Comparison of ENCODE assay signal across 9 cellular contexts in genomic region chr1:85047144-85047471, GRCh38. TPM values are rescaled to one million over a fixed set of nuclear protein-coding genes. Genes with fewer than 3 reads are reported as not detected.
DNase-seq lines count a peak whose midpoint lies in the region; ATAC-seq lines count a peak whose summit lies in the region.
"Had no signal": no experiment of that assay in that cellular context is flagged by ENCODE, and none has a peak within 500 bp of the region (broad histone marks: within the 10 kb centered on the region; RNA-seq: fewer than 3 reads in every experiment).

No MANE protein-coding gene starts in this region.

- H3K4me1 Mint-ChIP-seq in activated T-cell treated with anti-CD3 and anti-CD28 coated beads, Interleukin-2, amount 50 U/mL, for 24 hours (ENCODE audit: low read depth): peaks cover 30% of the 10 kb centered on the region
- H3K4me1 Mint-ChIP-seq in T-cell: peaks cover 24 to 34% (median 29%) of the 10 kb centered on the region in 3 donors
- H3K4me1 Mint-ChIP-seq in stimulated activated naive CD8-positive, alpha-beta T cell treated with anti-CD3 and anti-CD28 coated beads, Interleukin-15, amount 100 ng/mL, for 72 hours: peaks cover 28% of the 10 kb centered on the region

- H3K36me3 Mint-ChIP-seq in activated T-cell treated with anti-CD3 and anti-CD28 coated beads, Interleukin-2, amount 50 U/mL, for 24 hours (ENCODE audit: low read depth): no peaks in the 10 kb centered on the region
- no peaks in the 10 kb centered on the region for H3K36me3 Mint-ChIP-seq in T-cell

- peaks cover 70% of the 10 kb centered on the region for H3K27me3 Mint-ChIP-seq in activated T-cell treated with anti-CD3 and anti-CD28 coated beads, Interleukin-2, amount 50 U/mL, for 24 hours
- peaks cover 36 to 38% of the 10 kb centered on the region in 2 donors for H3K27me3 Mint-ChIP-seq in T-cell
- peaks cover 81% of the 10 kb centered on the region for H3K27me3 Mint-ChIP-seq in stimulated activated naive CD8-positive, alpha-beta T cell treated with anti-CD3 and anti-CD28 coated beads, Interleukin-15, amount 100 ng/mL, for 72 hours

- no peak overlapping the region for H3K27ac Mint-ChIP-seq in activated T-cell treated with anti-CD3 and anti-CD28 coated beads, Interleukin-2, amount 50 U/mL, for 24 hours
- no peak overlapping the region for H3K27ac Mint-ChIP-seq in T-cell
- H3K27ac Mint-ChIP-seq in stimulated activated naive CD8-positive, alpha-beta T cell treated with anti-CD3 and anti-CD28 coated beads, Interleukin-15, amount 100 ng/mL, for 72 hours: no peak overlapping the region

- peak overlapping the region; percentile 50 for H3K4me3 Mint-ChIP-seq in activated T-cell treated with anti-CD3 and anti-CD28 coated beads, Interleukin-2, amount 50 U/mL, for 24 hours
- H3K4me3 Mint-ChIP-seq in T-cell: peak overlapping the region; percentile 34 to 67 (median 62)
- H3K4me3 Mint-ChIP-seq in stimulated activated naive CD8-positive, alpha-beta T cell treated with anti-CD3 and anti-CD28 coated beads, Interleukin-15, amount 100 ng/mL, for 72 hours: peak overlapping the region; percentile 57 to 60

- ATAC-seq in T-cell (replicated peaks in 1 of 4) (no peak), GM19452 (IDR thresholded peaks at IDR 0.05; ENCODE audit: unreplicated experiment) (no peak), GM19397 (IDR thresholded peaks at IDR 0.05; ENCODE audit: unreplicated experiment) (no peak)
- ATAC-seq in stimulated activated naive CD8-positive, alpha-beta T cell treated with anti-CD3 and anti-CD28 coated beads, Interleukin-15, amount 100 ng/mL, for 72 hours: no peak

- peak overlapping the region; percentile 50 for H3K4me3 ChIP-seq in iPS-18a (ENCODE audit: low read length)

- peaks cover 24% of the 10 kb centered on the region for H3K4me1 ChIP-seq in iPS-18a (ENCODE audit: control insufficient read depth, low read depth, low read length)

- H3K9me3 Mint-ChIP-seq in activated T-cell treated with anti-CD3 and anti-CD28 coated beads, Interleukin-2, amount 50 U/mL, for 24 hours: no peaks in the 10 kb centered on the region
- no peaks in the 10 kb centered on the region for H3K9me3 Mint-ChIP-seq in T-cell
- no peaks in the 10 kb centered on the region for H3K9me3 Mint-ChIP-seq in stimulated activated naive CD8-positive, alpha-beta T cell treated with anti-CD3 and anti-CD28 coated beads, Interleukin-15, amount 100 ng/mL, for 72 hours

- no peak for DNase-seq in activated T-cell treated with anti-CD3 and anti-CD28 coated beads, Interleukin-2, amount 50 U/mL, for 24 hours
- DNase-seq in activated T-cell treated with anti-CD3 and anti-CD28 coated beads, Interleukin-2, amount 50 U/mL, for 1 hour: no peak
- DNase-seq in T-cell: no peak
- no peak for DNase-seq in stimulated activated naive CD8-positive, alpha-beta T cell treated with anti-CD3 and anti-CD28 coated beads, Interleukin-15, amount 100 ng/mL, for 72 hours
- DNase-seq in NCI-H1092 (lab: John Stamatoyannopoulos, UW): no peak
- DNase-seq: OCI-M1 had no signal

- POLR2A ChIA-PET in T-cell (lab: Charles Lee): interaction anchor here in 1 of 2 donors (0.6 kb wide), 1 partner anchor 148 kb away, joined by 3 read pairs; no protein-coding TSS in a partner anchor

- no peaks in the 10 kb centered on the region for H3K9me3 ChIP-seq in iPS-18a (ENCODE audit: control insufficient read depth, low read depth, low read length)

- peaks cover 66% of the 10 kb centered on the region for H3K27me3 ChIP-seq in iPS-18a (ENCODE audit: control insufficient read depth, insufficient read depth, low read length)

- no peak overlapping the region for H3K9ac ChIP-seq in iPS-18a (ENCODE audit: low read length)

- no peaks in the 10 kb centered on the region for H3K36me3 ChIP-seq in iPS-18a (ENCODE audit: control insufficient read depth, low read depth, low read length)

- no peak overlapping the region for H3K27ac ChIP-seq in iPS-18a (ENCODE audit: low read length)

- CTCF ChIA-PET in T-cell (lab: Charles Lee): no interaction called here

RNA-seq across cellular contexts. Expression of gene MCOLN3, which starts 1.2 kb away (rescaled TPM):
- total RNA-seq in T-cell: 1 to 10 TPM; 2.1 to 7.2 (median 2.8) TPM

RNA-seq across cellular contexts. Expression of gene MCOLN2, which starts 50.2 kb away (rescaled TPM):
- total RNA-seq in T-cell: 10 to 100 TPM in 4 of 5 donors, 1 to 10 TPM in 1; 7.6 to 19.3 (median 15.8) TPM
